Comparison of ENCODE assay signal across 8 cellular contexts in genomic region chr7:5424689-5425506, GRCh38. TPM values are rescaled to one million over a fixed set of nuclear protein-coding genes. Genes with fewer than 3 reads are reported as not detected.
DNase-seq lines count a peak whose midpoint lies in the region; ATAC-seq and TF ChIP-seq lines count a peak whose summit lies in the region.

No MANE protein-coding gene starts in this region.

- H3K4me1 ChIP-seq in A673 (ENCODE audit: insufficient read depth, low read length, poor library complexity, severe bottlenecking) (peaks cover 25% of the 10 kb centered on the region), left lung (peaks cover 14 to 29% of the 10 kb centered on the region in 2 donors), stomach (peaks cover 18 to 30% (median 25%) of the 10 kb centered on the region in 4 donors)

- CTCF ChIA-PET in A673 (lab: Charles Lee), result interaction anchor here (0.8 kb wide), 1 partner anchor 28 kb away, joined by 5 read pairs; no protein-coding TSS in a partner anchor

- no peak for TF ChIP-seq POLR2A in stomach (IDR thresholded peaks at IDR 0.05)

- H3K4me3 Mint-ChIP-seq in chondrocyte (ENCODE audit: unreplicated experiment), result peak overlapping the region; percentile 97

- DNase-seq in A673 (ENCODE audit: low spot score), result peak; percentile 82
- DNase-seq in GF-D8 (lab: John Stamatoyannopoulos, UW), result peak; percentile 36
- DNase-seq in OCI-M1 (lab: John Stamatoyannopoulos, UW), result peak; percentile 73
- no peak for DNase-seq in chondrocyte (ENCODE audit: low spot score)
- DNase-seq in left lung, result peak; percentile 56 to 91
- peak; percentile 45 for DNase-seq in stomach

- no TSS peak for BruUV-seq in A673 (replicated peaks; lab: Mats Ljungman, UMichigan)

- no peaks in the 10 kb centered on the region for H3K9me3 Mint-ChIP-seq in chondrocyte (ENCODE audit: low read depth)

- H3K27ac ChIP-seq in A673 (ENCODE audit: low read depth, low read length, poor library complexity, severe bottlenecking), result peak overlapping the region; percentile 99
- H3K27ac ChIP-seq in left lung, result peak overlapping the region; percentile 100
- peak overlapping the region; percentile 94 to 100 (median 99) for H3K27ac ChIP-seq in stomach

- TF ChIP-seq CTCF in A673 (conservative IDR thresholded peaks at IDR 0.05; ENCODE audit: low read depth, low read length) (no peak), chondrocyte (IDR thresholded peaks at IDR 0.05) (peak; percentile 26), left lung (IDR thresholded peaks at IDR 0.05) (no peak), stomach (IDR thresholded peaks at IDR 0.05) (no peak)

- intact Hi-C loops in A673 (cut with micrococcal nuclease; ENCODE audit: unreplicated experiment) (loop anchor here (2.0 kb wide), 1 partner anchor 28 kb away; no protein-coding TSS in a partner anchor), left lung (cut with DNase I) (no loop called here), stomach (cut with DNase I; ENCODE audit: low total_unique reads) (no loop called here)

- peak overlapping the region; percentile 100 for H3K27ac Mint-ChIP-seq in chondrocyte (ENCODE audit: unreplicated experiment)

- H3K4me1 Mint-ChIP-seq in chondrocyte (ENCODE audit: low read depth), result peaks cover 9% of the 10 kb centered on the region

- H3K4me3 ChIP-seq in A673 (ENCODE audit: low read depth, low read length, poor library complexity, severe bottlenecking), result peak overlapping the region; percentile 79
- H3K4me3 ChIP-seq in left lung, result peak overlapping the region; percentile 67 to 83
- peak overlapping the region; percentile 63 to 93 (median 82) for H3K4me3 ChIP-seq in stomach

- H3K9me3 ChIP-seq in A673 (ENCODE audit: low read depth, low read length, poor library complexity, severe bottlenecking) (no peaks in the 10 kb centered on the region), left lung (no peaks in the 10 kb centered on the region), stomach (no peaks in the 10 kb centered on the region)

- no peaks in the 10 kb centered on the region for H3K27me3 Mint-ChIP-seq in chondrocyte (ENCODE audit: low read depth)

- H3K27me3 ChIP-seq in A673 (replicated peaks; ENCODE audit: insufficient read depth, low read depth, low read length, poor library complexity) (no peaks in the 10 kb centered on the region), left lung (peaks cover 0 to 26% of the 10 kb centered on the region in 2 donors), stomach (peaks cover 0 to 14% (median 0%) of the 10 kb centered on the region in 3 donors)

- WGBS in stomach, 5 donors, result 0 to 1% (median 1%) methylated on average over 45 to 55 of the region's 55 CpGs

- H3K36me3 Mint-ChIP-seq in chondrocyte (ENCODE audit: low read depth), result peaks cover 3% of the 10 kb centered on the region

- no peaks in the 10 kb centered on the region for H3K36me3 ChIP-seq in A673 (ENCODE audit: insufficient read depth, low read length, poor library complexity, severe bottlenecking)
- H3K36me3 ChIP-seq in left lung, result no peaks in the 10 kb centered on the region
- no peaks in the 10 kb centered on the region for H3K36me3 ChIP-seq in stomach

- POLR2A ChIA-PET in A673 (lab: Charles Lee; ENCODE audit: low non-redundant PET), result interaction anchor here (0.6 kb wide), 1 partner anchor 852 kb away, joined by 3 read pairs; no protein-coding TSS in a partner anchor

- ATAC-seq in left lung (no peak), GM18517 (IDR thresholded peaks at IDR 0.05; ENCODE audit: unreplicated experiment) (no peak), GM21737 (IDR thresholded peaks at IDR 0.05; ENCODE audit: unreplicated experiment) (no peak)

- no peak for TF ChIP-seq EP300 in stomach (IDR thresholded peaks at IDR 0.05)

RNA-seq across cellular contexts. Expression of gene TNRC18, which starts 1.3 kb away (rescaled TPM):
- total RNA-seq in A673 (2021) (91.7 and 97.2 TPM in 2 replicates), chondrocyte (95.4 to 137 TPM (median 101 TPM) in 3 replicates), left lung (100 to 1,000 TPM in 1 of 2 donors, 10 to 100 TPM in 1; 94.4 to 102 TPM), stomach (100 to 1,000 TPM in 3 of 5 donors, 10 to 100 TPM in 2; 72.5 to 463 (median 108) TPM)
- polyA plus RNA-seq in stomach, result 10 to 100 TPM in 2 of 3 donors, 1 to 10 TPM in 1; 8.5 to 29.4 (median 11.2) TPM
